10 cellular contexts compared by ENCODE assay signal in genomic region chr13:39496487-39496998, GRCh38.
"Had no signal": no experiment of that assay in that cellular context is flagged by ENCODE, and none has a peak within 500 bp of the region (broad histone marks: within the 10 kb centered on the region; RNA-seq: fewer than 3 reads in every experiment).

No MANE protein-coding gene starts in this region.

- H3K27ac ChIP-seq: ovary had no signal

- ATAC-seq: activated naive CD4-positive, alpha-beta T cell treated with anti-CD3 and anti-CD28 coated beads, Interleukin-2, amount 50 U/mL, for 72 hours; activated T-cell treated with anti-CD3 and anti-CD28 coated beads, Interleukin-2, amount 50 U/mL, for 72 hours; left cardiac atrium; stimulated activated effector memory CD8-positive, alpha-beta T cell treated with anti-CD3 and anti-CD28 coated beads, Interleukin-12 subunit alpha, Interleukin-12 subunit beta, amount 100 ng/mL, for 72 hours; WTC11 had no signal

- H3K9me3 ChIP-seq: ovary had no signal

- H3K36me3 ChIP-seq: ovary had no signal

- H3K27me3 ChIP-seq: ovary had no signal

- H3K4me3 ChIP-seq: lung, ovary had no signal

- DNase-seq: activated CD4-positive, alpha-beta memory T cell treated with anti-CD3 and anti-CD28 coated beads, Interleukin-2, amount 10 ng/mL, durations not matched to agents 7 days and 5 days; activated CD4-positive, alpha-beta T cell treated with anti-CD3 and anti-CD28 coated beads for 4 hours; activated gamma-delta T cell; activated T-cell treated with anti-CD3 and anti-CD28 coated beads, Interleukin-2, amount 50 U/mL, for 72 hours; left cardiac atrium; ovary had no signal
